ENCODE assay signal across 8 cellular contexts in the genomic region with DNA sequence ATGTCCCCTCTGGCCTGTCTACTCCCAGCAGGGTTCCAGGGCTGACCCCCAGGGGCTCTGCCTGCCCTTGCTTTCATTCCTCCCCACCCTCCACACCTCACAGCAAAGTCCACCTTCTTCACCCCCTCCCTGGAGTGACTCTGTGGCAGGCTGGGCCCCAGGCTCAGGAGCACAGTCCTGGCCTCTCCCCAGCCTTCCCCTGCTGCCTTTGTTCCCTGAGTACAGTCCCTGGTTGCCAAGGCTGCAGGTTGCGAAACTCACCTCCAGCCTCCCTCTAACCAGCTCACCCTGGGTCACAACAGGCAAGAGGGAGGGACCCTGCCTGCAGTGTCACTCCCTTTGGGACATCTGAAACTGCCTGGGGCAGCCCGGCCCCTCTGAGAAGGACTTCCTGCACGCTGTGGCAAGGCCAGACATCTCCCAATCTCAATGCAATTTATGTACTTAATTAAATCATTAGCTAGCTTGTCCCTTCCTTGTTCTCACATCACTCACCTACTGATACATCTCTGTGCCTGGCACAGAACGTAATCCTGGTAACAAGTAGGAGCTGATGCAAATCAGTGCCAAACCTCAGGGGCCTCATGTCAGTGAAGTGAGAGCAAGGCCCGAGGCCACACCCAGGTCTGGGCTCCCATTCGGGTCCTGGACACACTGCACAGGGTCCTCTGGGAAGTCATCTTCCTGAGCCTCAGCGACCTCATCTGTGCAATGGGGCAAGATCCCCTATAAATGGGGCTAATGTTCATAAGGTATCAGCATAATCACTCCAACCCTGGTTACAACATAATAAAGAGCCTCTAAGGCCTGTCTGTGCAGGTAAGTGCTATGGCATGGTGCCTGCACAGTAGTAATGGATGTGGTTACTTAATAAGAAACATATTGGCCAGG. TPM values are rescaled to one million over a fixed set of nuclear protein-coding genes. Genes with fewer than 3 reads are reported as not detected.
DNase-seq lines count a peak whose midpoint lies in the region; ATAC-seq and TF ChIP-seq lines count a peak whose summit lies in the region.

No MANE protein-coding gene starts in this region.

- 32 to 60% (median 39%) methylated on average over 6 to 7 of the region's 7 CpGs for WGBS in stomach, 5 donors

- peak; percentile 43 for ATAC-seq in GM21447 (IDR thresholded peaks at IDR 0.05; ENCODE audit: unreplicated experiment)
- ATAC-seq in HG03521 (IDR thresholded peaks at IDR 0.05; ENCODE audit: unreplicated experiment): no peak
- ATAC-seq in HG02571 (IDR thresholded peaks at IDR 0.05; ENCODE audit: unreplicated experiment): no peak

- H3K36me3 ChIP-seq in stomach: no peaks in the 10 kb centered on the region

- TF ChIP-seq EP300 in stomach (IDR thresholded peaks at IDR 0.05): no peak

- DNase-seq in AG08396 (ENCODE audit: low spot score): peak; percentile 57
- DNase-seq in NCI-H510A (lab: John Stamatoyannopoulos, UW): peak; percentile 61
- DNase-seq in fibroblast of mammary gland (ENCODE audit: low read depth): peak; percentile 54
- DNase-seq in stomach: peak; percentile 92
- DNase-seq in SHP77 treated with DMSO at 0.1 percent for 48 hours (lab: John Stamatoyannopoulos, UW): no peak

- H3K4me3 ChIP-seq in fibroblast of mammary gland (ENCODE audit: control insufficient read depth, low read depth, low read length) (no peak overlapping the region), stomach (no peak overlapping the region)

- H3K9me3 ChIP-seq in stomach: no peaks in the 10 kb centered on the region

- TF ChIP-seq CTCF in fibroblast of mammary gland (conservative IDR thresholded peaks at IDR 0.05; ENCODE audit: control insufficient read depth, insufficient read depth, low read depth, low read length): no peak
- no peak for TF ChIP-seq CTCF in stomach (IDR thresholded peaks at IDR 0.05)

- peak overlapping the region; percentile 77 to 93 (median 89) for H3K27ac ChIP-seq in stomach

- peaks cover 28 to 52% (median 40%) of the 10 kb centered on the region in 4 donors for H3K4me1 ChIP-seq in stomach

- no peaks in the 10 kb centered on the region for H3K27me3 ChIP-seq in stomach

- TF ChIP-seq POLR2A in stomach (IDR thresholded peaks at IDR 0.05): no peak

- intact Hi-C loops in stomach (cut with DNase I; ENCODE audit: low total_unique reads): no loop called here

RNA-seq across cellular contexts. Expression of gene TRIM14, which starts 27.3 kb away (rescaled TPM):
- 100 to 1,000 TPM in 1 of 5 donors, 10 to 100 TPM in 3, 1 to 10 TPM in 1; 7.7 to 249 (median 17.4) TPM for total RNA-seq in stomach
- 1 to 10 TPM; 4.7 to 6.1 (median 6.0) TPM for polyA plus RNA-seq in stomach

RNA-seq across cellular contexts. Expression of gene CORO2A, which starts 46.1 kb away (rescaled TPM):
- total RNA-seq in stomach: 10 to 100 TPM in 4 of 5 donors, 1 to 10 TPM in 1; 4.5 to 26.7 (median 11.3) TPM
- 10 to 100 TPM in 1 of 3 donors, 1 to 10 TPM in 2; 2.8 to 10.8 (median 7.3) TPM for polyA plus RNA-seq in stomach
